In genomic region chr3:30455112-30455511, GRCh38 we compare ENCODE assay signal across 7 cellular contexts.
DNase-seq lines count a peak whose midpoint lies in the region; ATAC-seq, FAIRE-seq and TF ChIP-seq lines count a peak whose summit lies in the region.
"Not testable (repeated sequence)": the region's sequence is repeated elsewhere in the genome, so short reads cannot be mapped to it uniquely, and the experiment has no call there.

No MANE protein-coding gene starts in this region.

- H3K23me2 ChIP-seq in H1 (ENCODE audit: low read depth, low read length) = not testable (repeated sequence)

- CTCF ChIA-PET in H1 (lab: Charles Lee; ENCODE audit: partially characterized antibody) = not testable (repeated sequence)

- 76 to 82% (median 78%) methylated on average over 4 of the region's 4 CpGs for WGBS in adrenal gland, 4 donors
- 88% methylated on average over 4 of the region's 4 CpGs; no CpG with 5 or more reads in 1 of the 2 experiments for WGBS in H1 (ENCODE audit: extremely low coverage in 1 of 2, insufficient coverage in 1 of 2, insufficient read length in 1 of 2, insufficient replicate concordance in 2 of 2, low coverage in 1 of 2, low lambda C conversion rate in 2 of 2, missing lambda C conversion rate in 1 of 2), 2 experiments
- 89 to 94% (median 92%) methylated on average over 4 of the region's 4 CpGs for WGBS in heart left ventricle, 4 donors
- 86 to 93% methylated on average over 4 of the region's 4 CpGs for WGBS in sigmoid colon, 2 donors
- 76% methylated on average over 4 of the region's 4 CpGs for WGBS in suprapubic skin

- H3K4me1 ChIP-seq in adrenal gland (replicated peaks in 1 of 2); H1 (replicated peaks in 1 of 4; ENCODE audit: control insufficient read depth in 3 of 4, insufficient read depth in 4 of 4, low read length in 3 of 4); uterus: not testable (repeated sequence)
- peaks cover 0 to 29% (median 6%) of the 10 kb centered on the region in 12 donors for H3K4me1 ChIP-seq in heart left ventricle
- H3K4me1 ChIP-seq in muscle layer of colon (ENCODE audit: insufficient read depth, low read length) = peaks cover 25% of the 10 kb centered on the region
- peaks cover 0 to 64% (median 42%) of the 10 kb centered on the region in 4 donors for H3K4me1 ChIP-seq in sigmoid colon
- H3K4me1 ChIP-seq in suprapubic skin = peaks cover 15% of the 10 kb centered on the region

- intact Hi-C loops in adrenal gland (cut with DNase I); heart left ventricle (cut with DNase I); sigmoid colon (cut with DNase I); uterus (cut with DNase I; ENCODE audit: low total_unique reads): not testable (repeated sequence)

- not testable (repeated sequence) for H3K36me3 ChIP-seq in adrenal gland (replicated peaks in 1 of 2); H1 (ENCODE audit: control insufficient read depth in 2 of 4, insufficient read depth in 4 of 4, low read length in 3 of 4); heart left ventricle; muscle layer of colon (ENCODE audit: insufficient read depth, low read length); sigmoid colon; suprapubic skin; uterus

- TF ChIP-seq EP300 in H1 (IDR thresholded peaks at IDR 0.05; ENCODE audit: borderline replicate concordance in 1 of 2, low read depth in 2 of 2, low read length in 2 of 2); sigmoid colon (IDR thresholded peaks at IDR 0.05); suprapubic skin (IDR thresholded peaks at IDR 0.05): not testable (repeated sequence)

- H4K5ac ChIP-seq in H1 (ENCODE audit: insufficient read length, low read depth, low read length) = not testable (repeated sequence)

- TF ChIP-seq RAD21 in H1 (IDR thresholded peaks at IDR 0.05 in 1 of 2, conservative IDR thresholded peaks at IDR 0.05 in 1 of 2; ENCODE audit: low read depth in 2 of 2, low read length in 2 of 2) = not testable (repeated sequence)

- H2BK120ac ChIP-seq in H1 (replicated peaks; ENCODE audit: low read depth, low read length) = not testable (repeated sequence)

- not testable (repeated sequence) for H3K14ac ChIP-seq in H1 (ENCODE audit: insufficient read length)

- not testable (repeated sequence) for H2AFZ ChIP-seq in H1 (ENCODE audit: low read length)

- not testable (repeated sequence) for H3K4me3 ChIP-seq in adrenal gland; H1 (ENCODE audit: extremely low read depth in 1 of 4, insufficient read depth in 2 of 4, low read depth in 3 of 4, low read length in 4 of 4); heart left ventricle; muscle layer of colon (ENCODE audit: low read depth in 1 of 2, low read length in 2 of 2); sigmoid colon; suprapubic skin; uterus

- not testable (repeated sequence) for H3K9ac ChIP-seq in H1 (replicated peaks in 1 of 4; ENCODE audit: extremely low read depth in 1 of 4, low read depth in 3 of 4, low read length in 3 of 4); muscle layer of colon (ENCODE audit: low read length)

- not testable (repeated sequence) for H3K4me2 ChIP-seq in H1 (ENCODE audit: insufficient read depth in 1 of 2, low read depth in 2 of 2, low read length in 2 of 2)

- H3K27ac ChIP-seq in adrenal gland = peak overlapping the region in 4 of 5 donors; percentile 28 to 85 (median 38)
- not testable (repeated sequence) for H3K27ac ChIP-seq in H1 (ENCODE audit: low read depth, low read length)
- H3K27ac ChIP-seq in heart left ventricle = peak overlapping the region in 7 of 12 donors; percentile 13 to 74 (median 35)
- peak overlapping the region; percentile 74 for H3K27ac ChIP-seq in muscle layer of colon (ENCODE audit: low read depth, low read length)
- peak overlapping the region; percentile 70 to 81 (median 78) for H3K27ac ChIP-seq in sigmoid colon
- peak overlapping the region; percentile 42 for H3K27ac ChIP-seq in suprapubic skin
- H3K27ac ChIP-seq in uterus = peak overlapping the region; percentile 74 to 78

- not testable (repeated sequence) for TF ChIP-seq CTCF in adrenal gland (IDR thresholded peaks at IDR 0.05); H1 (IDR thresholded peaks at IDR 0.05; ENCODE audit: control extremely low read depth in 1 of 3, insufficient read depth in 1 of 3, low read depth in 1 of 3, low read length in 3 of 3); heart left ventricle (IDR thresholded peaks at IDR 0.05); sigmoid colon (IDR thresholded peaks at IDR 0.05); suprapubic skin (IDR thresholded peaks at IDR 0.05); uterus (IDR thresholded peaks at IDR 0.05)

- H3K9me3 ChIP-seq in adrenal gland (replicated peaks in 1 of 3); H1 (ENCODE audit: insufficient read depth in 2 of 2, low read depth in 1 of 2, low read length in 1 of 2); muscle layer of colon (ENCODE audit: low read length); sigmoid colon; suprapubic skin; uterus: not testable (repeated sequence)
- peaks cover 0 to 38% (median 6%) of the 10 kb centered on the region in 12 donors for H3K9me3 ChIP-seq in heart left ventricle

- H2BK20ac ChIP-seq in H1 (ENCODE audit: low read length) = not testable (repeated sequence)

- H3K23ac ChIP-seq in H1 (ENCODE audit: insufficient read length) = not testable (repeated sequence)

- H3K79me1 ChIP-seq in H1 (ENCODE audit: low read depth, low read length) = not testable (repeated sequence)

- FAIRE-seq in H1 (lab: Jason Lieb, UNC) = not testable (repeated sequence)

- not testable (repeated sequence) for H2BK5ac ChIP-seq in H1 (ENCODE audit: low read depth, low read length)

- H3K18ac ChIP-seq in H1 (ENCODE audit: extremely low read depth, low read length) = not testable (repeated sequence)

- H3K27me3 ChIP-seq in adrenal gland; H1 (replicated peaks in 1 of 4; ENCODE audit: control insufficient read depth in 3 of 4, extremely low read depth in 1 of 4, insufficient read depth in 3 of 4, low read length in 3 of 4); heart left ventricle; muscle layer of colon (ENCODE audit: control insufficient read depth in 1 of 2, insufficient read depth in 2 of 2, low read length in 2 of 2); sigmoid colon; suprapubic skin; uterus: not testable (repeated sequence)

- peak in 1 of 4 donors; percentile 4 for ATAC-seq in heart left ventricle

- not testable (repeated sequence) for H4K91ac ChIP-seq in H1 (replicated peaks; ENCODE audit: insufficient read length, low read length)

- not testable (repeated sequence) for DNase-seq in adrenal gland; H1 (ENCODE audit: low read depth in 1 of 2, low spot score in 2 of 2); heart left ventricle; sigmoid colon; suprapubic skin (ENCODE audit: low spot score in 2 of 2); uterus

- not testable (repeated sequence) for H2BK12ac ChIP-seq in H1 (ENCODE audit: low read depth, low read length)

- H2BK15ac ChIP-seq in H1 (ENCODE audit: low read length) = not testable (repeated sequence)

- not testable (repeated sequence) for H4K20me1 ChIP-seq in H1 (replicated peaks in 1 of 2; ENCODE audit: control insufficient read depth in 1 of 2, insufficient read depth in 2 of 2, low read length in 2 of 2)

- H3K79me2 ChIP-seq in H1 (ENCODE audit: control insufficient read depth in 1 of 2, insufficient read depth in 2 of 2, low read length in 2 of 2) = not testable (repeated sequence)

- POLR2A ChIA-PET in H1 (lab: Charles Lee; ENCODE audit: partially characterized antibody) = not testable (repeated sequence)

- not testable (repeated sequence) for H2AK5ac ChIP-seq in H1 (ENCODE audit: low read depth, low read length)

- H4K8ac ChIP-seq in H1 (ENCODE audit: extremely low read depth, insufficient read depth, low read length) = not testable (repeated sequence)

- not testable (repeated sequence) for H3K56ac ChIP-seq in H1 (replicated peaks; ENCODE audit: insufficient read length, low read depth, low read length)

- not testable (repeated sequence) for TF ChIP-seq POLR2A in adrenal gland (IDR thresholded peaks at IDR 0.05); H1 (IDR thresholded peaks at IDR 0.05; ENCODE audit: control extremely low read depth in 1 of 2, low read depth in 2 of 2, low read length in 2 of 2); heart left ventricle (IDR thresholded peaks at IDR 0.05); sigmoid colon (IDR thresholded peaks at IDR 0.05); suprapubic skin (IDR thresholded peaks at IDR 0.05); uterus (IDR thresholded peaks at IDR 0.05)

- not testable (repeated sequence) for H3K4ac ChIP-seq in H1 (replicated peaks; ENCODE audit: insufficient read length, low read depth, low read length)

TF ChIP-seq in H1, 55 proteins besides CTCF, POLR2A, EP300 and RAD21:
- TF ChIP-seq MAFK (IDR thresholded peaks at IDR 0.05; ENCODE audit: low read depth, low read length) = peak; percentile 80
